ENCODE assay signal across 19 cellular contexts in genomic region chr1:22364326-22364650, GRCh38.
A peak's percentile ranks its signal among the peaks of the same experiment; 100 is the strongest.
DNase-seq lines count a peak whose midpoint lies in the region; ATAC-seq and TF ChIP-seq lines count a peak whose summit lies in the region.
"Had no signal": no experiment of that assay in that cellular context is flagged by ENCODE, and none has a peak within 500 bp of the region (broad histone marks: within the 10 kb centered on the region; RNA-seq: fewer than 3 reads in every experiment).

No MANE protein-coding gene starts in this region.

- H3K27me3 ChIP-seq in WERI-Rb-1 (ENCODE audit: insufficient read depth, low read depth, severe bottlenecking) (no peaks in the 10 kb centered on the region), left lung (peaks cover 0 to 59% of the 10 kb centered on the region in 2 donors), neural progenitor cell (peaks cover 16% of the 10 kb centered on the region), thyroid gland (no peaks in the 10 kb centered on the region), mesendoderm (ENCODE audit: insufficient read depth, low read length, poor library complexity) (no peaks in the 10 kb centered on the region)
- H3K27me3 ChIP-seq: BE2C had no signal

- no peak overlapping the region for H3K4me2 ChIP-seq in neural progenitor cell
- no peak overlapping the region for H3K4me2 ChIP-seq in mesendoderm (ENCODE audit: low read length)

- peak; percentile 79 for ATAC-seq in left lung
- no peak for ATAC-seq in GM18505 (IDR thresholded peaks at IDR 0.05; ENCODE audit: unreplicated experiment)
- no peak for ATAC-seq in GM21825 (IDR thresholded peaks at IDR 0.05; ENCODE audit: unreplicated experiment)

- H3K4me1 ChIP-seq in left lung (no peaks in the 10 kb centered on the region), neural progenitor cell (no peaks in the 10 kb centered on the region), thyroid gland (peaks cover 51 to 66% of the 10 kb centered on the region in 2 donors), mesendoderm (ENCODE audit: control insufficient read depth, low read depth, low read length) (no peaks in the 10 kb centered on the region)

- no peak overlapping the region for H3K4me3 Mint-ChIP-seq in neural progenitor cell
- H3K4me3 Mint-ChIP-seq: CD4-positive, CD25-positive, alpha-beta regulatory T cell; CD8-positive, alpha-beta memory T cell; IgD-negative memory B cell had no signal

- no peak overlapping the region for H2BK120ac ChIP-seq in mesendoderm (ENCODE audit: low read depth, low read length)

- no peak overlapping the region for H4K5ac ChIP-seq in mesendoderm (ENCODE audit: low read length)

- H2AFZ ChIP-seq in neural progenitor cell (replicated peaks) = no peak overlapping the region

- H3K4ac ChIP-seq in mesendoderm (ENCODE audit: low read depth, low read length) = no peak overlapping the region

- DNase-seq in WERI-Rb-1 = peak; percentile 61
- DNase-seq in left lung = no peak
- no peak for DNase-seq in neural progenitor cell (ENCODE audit: low spot score)
- peak; percentile 74 to 89 for DNase-seq in thyroid gland
- no peak for DNase-seq in NCI-H345 (lab: John Stamatoyannopoulos, UW)
- no peak for DNase-seq in mesendoderm
- DNase-seq: ACHN; BE2C; C1 segment of cervical spinal cord; CD4-positive, CD25-positive, alpha-beta regulatory T cell; CD8-positive, alpha-beta memory T cell; COR-L47; DMS 273 treated with DMSO at 0.1 percent for 48 hours; DMS53; HCEC 1CT; KBM-7 had no signal

- H3K4me3 ChIP-seq in WERI-Rb-1 (ENCODE audit: low read depth, low read length) = no peak overlapping the region
- no peak overlapping the region for H3K4me3 ChIP-seq in left lung
- no peak overlapping the region for H3K4me3 ChIP-seq in neural progenitor cell
- no peak overlapping the region for H3K4me3 ChIP-seq in thyroid gland (replicated peaks in 1 of 3)
- H3K4me3 ChIP-seq in mesendoderm (ENCODE audit: low read length) = no peak overlapping the region

- H2BK15ac ChIP-seq in mesendoderm (replicated peaks; ENCODE audit: low read depth) = no peak overlapping the region

- no peaks in the 10 kb centered on the region for H3K9me3 ChIP-seq in WERI-Rb-1 (ENCODE audit: severe bottlenecking)
- H3K9me3 ChIP-seq in left lung = no peaks in the 10 kb centered on the region
- H3K9me3 ChIP-seq in neural progenitor cell (ENCODE audit: low read depth) = no peaks in the 10 kb centered on the region
- H3K9me3 ChIP-seq in thyroid gland = no peaks in the 10 kb centered on the region
- H3K9me3 ChIP-seq: BE2C had no signal

- H3K79me2 ChIP-seq in neural progenitor cell (ENCODE audit: low read depth) (no peaks in the 10 kb centered on the region), mesendoderm (ENCODE audit: control insufficient read depth, insufficient read depth, low read length) (no peaks in the 10 kb centered on the region)

- H3K79me1 ChIP-seq in mesendoderm (ENCODE audit: low read length) = no peaks in the 10 kb centered on the region

- H3K18ac ChIP-seq in mesendoderm (ENCODE audit: low read length) = no peak overlapping the region

- H4K8ac ChIP-seq in mesendoderm (ENCODE audit: low read depth, low read length) = no peak overlapping the region

- peak in 1 of 2 donors; percentile 44 for TF ChIP-seq POLR2A in thyroid gland (IDR thresholded peaks at IDR 0.05)
- TF ChIP-seq POLR2A in GM18505 (IDR thresholded peaks at IDR 0.05; ENCODE audit: borderline replicate concordance, extremely low read depth, insufficient read depth, insufficient read length) = no peak

- no peaks in the 10 kb centered on the region for H3K9me3 Mint-ChIP-seq in neural progenitor cell
- H3K9me3 Mint-ChIP-seq: CD8-positive, alpha-beta memory T cell; IgD-negative memory B cell had no signal

- no peak overlapping the region for H3K56ac ChIP-seq in mesendoderm (ENCODE audit: low read length)

- H3K27ac ChIP-seq in WERI-Rb-1 (peak overlapping the region; percentile 56), left lung (no peak overlapping the region), neural progenitor cell (no peak overlapping the region), thyroid gland (peak overlapping the region in 2 of 3 donors; percentile 65 to 87), mesendoderm (ENCODE audit: low read depth, low read length) (no peak overlapping the region)

- H3K9ac ChIP-seq in neural progenitor cell (no peak overlapping the region), mesendoderm (ENCODE audit: low read length) (no peak overlapping the region)

- 46 to 52% methylated on average over 5 of the region's 5 CpGs for WGBS in thyroid gland, 2 donors
- WGBS in mesendoderm (ENCODE audit: extremely low coverage, insufficient coverage, low lambda C conversion rate) = no CpG with 5 or more reads among the region's 5 CpGs

- H3K36me3 ChIP-seq in WERI-Rb-1 (no peaks in the 10 kb centered on the region), left lung (no peaks in the 10 kb centered on the region), neural progenitor cell (no peaks in the 10 kb centered on the region), thyroid gland (no peaks in the 10 kb centered on the region), mesendoderm (ENCODE audit: control insufficient read depth, insufficient read depth, low read length) (no peaks in the 10 kb centered on the region)
- H3K36me3 ChIP-seq: BE2C had no signal

- peaks cover 26% of the 10 kb centered on the region for H3K4me1 Mint-ChIP-seq in neural progenitor cell
- H3K4me1 Mint-ChIP-seq: CD4-positive, CD25-positive, alpha-beta regulatory T cell; CD8-positive, alpha-beta memory T cell had no signal

- H2BK5ac ChIP-seq in mesendoderm (ENCODE audit: low read length) = no peak overlapping the region

- H3K36me3 Mint-ChIP-seq in neural progenitor cell = no peaks in the 10 kb centered on the region
- H3K36me3 Mint-ChIP-seq: CD4-positive, CD25-positive, alpha-beta regulatory T cell; CD8-positive, alpha-beta memory T cell had no signal

- peak overlapping the region; percentile 30 for H3K27ac Mint-ChIP-seq in neural progenitor cell
- H3K27ac Mint-ChIP-seq: CD4-positive, CD25-positive, alpha-beta regulatory T cell; CD8-positive, alpha-beta memory T cell; IgD-negative memory B cell had no signal

- no peak overlapping the region for H3K23ac ChIP-seq in mesendoderm (ENCODE audit: low read length)

- no peaks in the 10 kb centered on the region for H4K20me1 ChIP-seq in neural progenitor cell (ENCODE audit: low read depth)

- H3K27me3 Mint-ChIP-seq in neural progenitor cell (ENCODE audit: insufficient read depth, low read depth) = peaks cover 3% of the 10 kb centered on the region

- H3F3A ChIP-seq in neural progenitor cell (ENCODE audit: low read depth) = no peaks in the 10 kb centered on the region

- H2AK5ac ChIP-seq in mesendoderm (ENCODE audit: low read length) = no peak overlapping the region

- intact Hi-C loops in left lung (cut with DNase I) (no loop called here), thyroid gland (cut with DNase I) (no loop called here)

- TF ChIP-seq CTCF in WERI-Rb-1 (IDR thresholded peaks at IDR 0.05; ENCODE audit: low read depth, low read length) = no peak
- TF ChIP-seq CTCF in left lung (IDR thresholded peaks at IDR 0.05) = no peak
- no peak for TF ChIP-seq CTCF in neural progenitor cell (IDR thresholded peaks at IDR 0.05)
- no peak for TF ChIP-seq CTCF in thyroid gland (IDR thresholded peaks at IDR 0.05)

Comparison
In these comparisons a context has a peak if more than half of its experiments do, and no peak if none do; other contexts are left out.
1. DNase-seq: peak in WERI-Rb-1 (single experiment) and thyroid gland (2 of 2); none in left lung (0 of 2), neural progenitor cell (single experiment), NCI-H345 (single experiment) and mesendoderm (single experiment).
2. H3K27ac ChIP-seq: peak in WERI-Rb-1 (single experiment) and thyroid gland (2 of 3); none in left lung (0 of 2), neural progenitor cell (single experiment) and mesendoderm (single experiment).